ENCODE assay signal across 1 cellular context in the genomic region with DNA sequence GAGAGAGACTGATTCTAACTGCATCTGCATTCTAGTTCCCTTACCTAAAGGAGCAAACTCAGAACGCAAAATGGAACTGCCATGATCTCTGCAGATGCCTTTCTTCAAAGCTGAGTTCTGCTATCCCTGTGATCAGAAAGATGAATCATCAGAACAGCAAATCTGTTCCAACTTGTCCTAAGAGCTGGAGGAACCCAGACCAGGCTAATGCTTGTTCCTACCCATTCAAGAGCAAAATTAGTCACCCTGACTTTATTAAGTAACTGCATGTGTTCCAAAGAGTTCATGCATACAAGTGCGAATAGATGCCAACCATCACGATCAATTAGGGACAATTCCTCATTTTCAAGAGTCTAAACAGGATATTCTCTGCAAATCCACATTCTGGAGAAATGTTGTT.
TF ChIP-seq lines count a peak whose summit lies in the region.

No MANE protein-coding gene starts in this region.

TF ChIP-seq in IMR-90, 13 proteins besides CTCF, POLR2A, EP300 and RAD21:
- TF ChIP-seq RFX5 (IDR thresholded peaks at IDR 0.05; ENCODE audit: low read depth, low read length) (no peak), SMC3 (IDR thresholded peaks at IDR 0.05; ENCODE audit: low read depth, low read length) (no peak), MAZ (IDR thresholded peaks at IDR 0.05; ENCODE audit: borderline replicate concordance, low read depth, low read length) (no peak), MXI1 (IDR thresholded peaks at IDR 0.05; ENCODE audit: borderline replicate concordance, low read depth, low read length) (no peak), MAFK (IDR thresholded peaks at IDR 0.05; ENCODE audit: low read depth, low read length) (no peak), CEBPB (IDR thresholded peaks at IDR 0.05; ENCODE audit: low read depth, low read length) (no peak)
